In the genomic region with DNA sequence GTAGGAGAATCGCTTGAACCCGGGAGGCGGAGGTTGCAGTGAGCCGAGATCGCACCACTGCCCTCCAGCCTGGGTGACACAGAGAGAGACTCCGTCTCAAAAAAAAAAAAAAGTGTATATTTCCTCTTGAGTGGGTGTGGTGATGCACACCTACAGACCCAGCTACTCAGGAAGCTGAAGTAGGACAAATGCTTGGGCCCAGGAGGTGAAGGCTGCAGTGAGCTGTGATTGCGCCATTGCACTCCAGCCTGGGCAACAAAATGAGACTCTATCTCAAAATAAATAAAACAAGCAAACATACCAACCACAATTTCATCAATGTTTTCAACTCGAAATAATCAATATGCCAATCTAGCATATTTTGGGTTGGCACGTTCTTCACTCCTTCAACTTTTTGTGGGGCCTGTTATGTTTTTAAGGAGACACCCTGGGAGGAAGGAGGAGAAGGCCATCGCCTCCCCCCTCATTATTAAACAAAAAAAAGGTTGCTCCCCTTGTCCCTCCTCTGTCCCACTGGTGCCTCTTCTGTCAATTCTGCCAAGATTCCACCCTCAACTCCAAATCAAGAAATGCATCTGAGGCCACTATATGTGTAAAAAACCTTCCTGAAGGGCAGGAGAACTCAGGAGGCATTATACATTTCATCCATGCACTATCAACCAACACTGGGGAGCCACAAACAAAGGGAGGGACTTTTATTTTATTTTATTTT, we compare ENCODE assay signal across 1 cellular context.
TF ChIP-seq lines count a peak whose summit lies in the region.

No MANE protein-coding gene starts in this region.

TF ChIP-seq in HepG2, 621 proteins besides CTCF, POLR2A, EP300 and RAD21 (continued from another document and continues in another):
- TF ChIP-seq ZNF770 (CRISPR knock-in tag; IDR thresholded peaks at IDR 0.05) (no peak), ZNF34 (CRISPR knock-in tag; IDR thresholded peaks at IDR 0.05; ENCODE audit: borderline replicate concordance) (no peak), ZFAT (CRISPR knock-in tag; conservative IDR thresholded peaks at IDR 0.05) (no peak), MYNN (CRISPR knock-in tag; IDR thresholded peaks at IDR 0.05; ENCODE audit: low read depth) (no peak), ZEB1 (IDR thresholded peaks at IDR 0.05; ENCODE audit: insufficient replicate concordance, low read depth) (no peak), MED13 (CRISPR knock-in tag; IDR thresholded peaks at IDR 0.05) (0 out of 2 replicates have a peak, but pooled peaks have one; percentile 43), ZNF124 (CRISPR knock-in tag; IDR thresholded peaks at IDR 0.05) (no peak), SETDB1 (CRISPR knock-in tag; IDR thresholded peaks at IDR 0.05; ENCODE audit: borderline replicate concordance) (no peak), KAT8 (CRISPR knock-in tag; IDR thresholded peaks at IDR 0.05) (no peak), PHF5A (CRISPR knock-in tag; IDR thresholded peaks at IDR 0.05; ENCODE audit: low read depth, unreplicated experiment) (no peak), ZNF773 (CRISPR knock-in tag; IDR thresholded peaks at IDR 0.05; ENCODE audit: borderline replicate concordance) (no peak), TEAD2 (CRISPR knock-in tag; IDR thresholded peaks at IDR 0.05) (no peak), GFI1 (CRISPR knock-in tag; IDR thresholded peaks at IDR 0.05; ENCODE audit: borderline replicate concordance) (peak; percentile 46; the same call in 1 of the 2 replicates), SKI (IDR thresholded peaks at IDR 0.05; ENCODE audit: partially characterized antibody) (no peak), ZNF644 (CRISPR knock-in tag; IDR thresholded peaks at IDR 0.05; ENCODE audit: low read depth) (no peak), ZSCAN9 (CRISPR knock-in tag; IDR thresholded peaks at IDR 0.05; ENCODE audit: borderline replicate concordance) (no peak), SIX4 (CRISPR knock-in tag; IDR thresholded peaks at IDR 0.05) (no peak), TEAD3 (CRISPR knock-in tag; optimal IDR thresholded peaks at IDR 0.05; ENCODE audit: borderline replicate concordance) (peak; percentile 51), HDAC1 (CRISPR knock-in tag; IDR thresholded peaks at IDR 0.05) (0 out of 2 replicates have a peak, but pooled peaks have one; percentile 21), ZGPAT (CRISPR knock-in tag; IDR thresholded peaks at IDR 0.05) (no peak), ZSCAN21 (CRISPR knock-in tag; IDR thresholded peaks at IDR 0.05; ENCODE audit: borderline replicate concordance) (no peak), ONECUT2 (CRISPR knock-in tag; IDR thresholded peaks at IDR 0.05) (peak; percentile 77), TARDBP (CRISPR knock-in tag; IDR thresholded peaks at IDR 0.05) (no peak), STAT5B (CRISPR knock-in tag; IDR thresholded peaks at IDR 0.05) (no peak), IRX3 (CRISPR knock-in tag; IDR thresholded peaks at IDR 0.05; ENCODE audit: borderline replicate concordance, low read depth) (no peak), NR2F6 (IDR thresholded peaks at IDR 0.05) (no peak; the same call in 1 of the 2 replicates), NR2F6 (CRISPR knock-in tag; IDR thresholded peaks at IDR 0.05) (0 out of 2 replicates have a peak, but pooled peaks have one; percentile 8), CHD4 (IDR thresholded peaks at IDR 0.05; ENCODE audit: borderline replicate concordance, low read length) (peak; percentile 66; the same call in 1 of the 2 replicates), FOSL1 (CRISPR knock-in tag; IDR thresholded peaks at IDR 0.05; ENCODE audit: borderline replicate concordance) (no peak), ATRX (CRISPR knock-in tag; IDR thresholded peaks at IDR 0.05; ENCODE audit: borderline replicate concordance) (no peak), ZNF720 (CRISPR knock-in tag; IDR thresholded peaks at IDR 0.05) (no peak)
- TF ChIP-seq, protein P1, sequence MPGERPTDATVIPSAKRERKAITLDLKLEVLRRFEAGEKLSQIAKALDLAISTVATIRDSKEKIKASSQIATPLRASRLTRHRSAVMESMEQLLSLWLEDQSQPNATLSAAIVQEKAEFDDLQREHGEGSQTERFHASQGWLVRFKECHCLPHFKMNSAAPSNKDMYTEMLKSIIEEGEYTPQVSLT (CRISPR knock-in tag; IDR thresholded peaks at IDR 0.05; ENCODE audit: borderline replicate concordance, low read depth): no peak
- TF ChIP-seq, protein P2, sequence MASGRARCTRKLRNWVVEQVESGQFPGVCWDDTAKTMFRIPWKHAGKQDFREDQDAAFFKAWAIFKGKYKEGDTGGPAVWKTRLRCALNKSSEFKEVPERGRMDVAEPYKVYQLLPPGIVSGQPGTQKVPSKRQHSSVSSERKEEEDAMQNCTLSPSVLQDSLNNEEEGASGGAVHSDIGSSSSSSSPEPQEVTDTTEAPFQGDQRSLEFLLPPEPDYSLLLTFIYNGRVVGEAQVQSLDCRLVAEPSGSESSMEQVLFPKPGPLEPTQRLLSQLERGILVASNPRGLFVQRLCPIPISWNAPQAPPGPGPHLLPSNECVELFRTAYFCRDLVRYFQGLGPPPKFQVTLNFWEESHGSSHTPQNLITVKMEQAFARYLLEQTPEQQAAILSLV (CRISPR knock-in tag; IDR thresholded peaks at IDR 0.05; ENCODE audit: borderline replicate concordance): 0 out of 2 replicates have a peak, but pooled peaks have one; percentile 26
- TF ChIP-seq, protein P3, sequence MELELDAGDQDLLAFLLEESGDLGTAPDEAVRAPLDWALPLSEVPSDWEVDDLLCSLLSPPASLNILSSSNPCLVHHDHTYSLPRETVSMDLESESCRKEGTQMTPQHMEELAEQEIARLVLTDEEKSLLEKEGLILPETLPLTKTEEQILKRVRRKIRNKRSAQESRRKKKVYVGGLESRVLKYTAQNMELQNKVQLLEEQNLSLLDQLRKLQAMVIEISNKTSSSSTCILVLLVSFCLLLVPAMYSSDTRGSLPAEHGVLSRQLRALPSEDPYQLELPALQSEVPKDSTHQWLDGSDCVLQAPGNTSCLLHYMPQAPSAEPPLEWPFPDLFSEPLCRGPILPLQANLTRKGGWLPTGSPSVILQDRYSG (CRISPR knock-in tag; IDR thresholded peaks at IDR 0.05): no peak
- TF ChIP-seq, protein P4, sequence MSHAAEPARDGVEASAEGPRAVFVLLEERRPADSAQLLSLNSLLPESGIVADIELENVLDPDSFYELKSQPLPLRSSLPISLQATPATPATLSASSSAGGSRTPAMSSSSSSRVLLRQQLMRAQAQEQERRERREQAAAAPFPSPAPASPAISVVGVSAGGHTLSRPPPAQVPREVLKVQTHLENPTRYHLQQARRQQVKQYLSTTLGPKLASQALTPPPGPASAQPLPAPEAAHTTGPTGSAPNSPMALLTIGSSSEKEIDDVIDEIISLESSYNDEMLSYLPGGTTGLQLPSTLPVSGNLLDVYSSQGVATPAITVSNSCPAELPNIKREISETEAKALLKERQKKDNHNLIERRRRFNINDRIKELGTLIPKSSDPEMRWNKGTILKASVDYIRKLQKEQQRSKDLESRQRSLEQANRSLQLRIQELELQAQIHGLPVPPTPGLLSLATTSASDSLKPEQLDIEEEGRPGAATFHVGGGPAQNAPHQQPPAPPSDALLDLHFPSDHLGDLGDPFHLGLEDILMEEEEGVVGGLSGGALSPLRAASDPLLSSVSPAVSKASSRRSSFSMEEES (CRISPR knock-in tag; IDR thresholded peaks at IDR 0.05): no peak
- TF ChIP-seq, protein P5, sequence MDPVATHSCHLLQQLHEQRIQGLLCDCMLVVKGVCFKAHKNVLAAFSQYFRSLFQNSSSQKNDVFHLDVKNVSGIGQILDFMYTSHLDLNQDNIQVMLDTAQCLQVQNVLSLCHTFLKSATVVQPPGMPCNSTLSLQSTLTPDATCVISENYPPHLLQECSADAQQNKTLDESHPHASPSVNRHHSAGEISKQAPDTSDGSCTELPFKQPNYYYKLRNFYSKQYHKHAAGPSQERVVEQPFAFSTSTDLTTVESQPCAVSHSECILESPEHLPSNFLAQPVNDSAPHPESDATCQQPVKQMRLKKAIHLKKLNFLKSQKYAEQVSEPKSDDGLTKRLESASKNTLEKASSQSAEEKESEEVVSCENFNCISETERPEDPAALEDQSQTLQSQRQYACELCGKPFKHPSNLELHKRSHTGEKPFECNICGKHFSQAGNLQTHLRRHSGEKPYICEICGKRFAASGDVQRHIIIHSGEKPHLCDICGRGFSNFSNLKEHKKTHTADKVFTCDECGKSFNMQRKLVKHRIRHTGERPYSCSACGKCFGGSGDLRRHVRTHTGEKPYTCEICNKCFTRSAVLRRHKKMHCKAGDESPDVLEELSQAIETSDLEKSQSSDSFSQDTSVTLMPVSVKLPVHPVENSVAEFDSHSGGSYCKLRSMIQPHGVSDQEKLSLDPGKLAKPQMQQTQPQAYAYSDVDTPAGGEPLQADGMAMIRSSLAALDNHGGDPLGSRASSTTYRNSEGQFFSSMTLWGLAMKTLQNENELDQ (CRISPR knock-in tag; IDR thresholded peaks at IDR 0.05; ENCODE audit: borderline replicate concordance): no peak
- TF ChIP-seq, protein P6, sequence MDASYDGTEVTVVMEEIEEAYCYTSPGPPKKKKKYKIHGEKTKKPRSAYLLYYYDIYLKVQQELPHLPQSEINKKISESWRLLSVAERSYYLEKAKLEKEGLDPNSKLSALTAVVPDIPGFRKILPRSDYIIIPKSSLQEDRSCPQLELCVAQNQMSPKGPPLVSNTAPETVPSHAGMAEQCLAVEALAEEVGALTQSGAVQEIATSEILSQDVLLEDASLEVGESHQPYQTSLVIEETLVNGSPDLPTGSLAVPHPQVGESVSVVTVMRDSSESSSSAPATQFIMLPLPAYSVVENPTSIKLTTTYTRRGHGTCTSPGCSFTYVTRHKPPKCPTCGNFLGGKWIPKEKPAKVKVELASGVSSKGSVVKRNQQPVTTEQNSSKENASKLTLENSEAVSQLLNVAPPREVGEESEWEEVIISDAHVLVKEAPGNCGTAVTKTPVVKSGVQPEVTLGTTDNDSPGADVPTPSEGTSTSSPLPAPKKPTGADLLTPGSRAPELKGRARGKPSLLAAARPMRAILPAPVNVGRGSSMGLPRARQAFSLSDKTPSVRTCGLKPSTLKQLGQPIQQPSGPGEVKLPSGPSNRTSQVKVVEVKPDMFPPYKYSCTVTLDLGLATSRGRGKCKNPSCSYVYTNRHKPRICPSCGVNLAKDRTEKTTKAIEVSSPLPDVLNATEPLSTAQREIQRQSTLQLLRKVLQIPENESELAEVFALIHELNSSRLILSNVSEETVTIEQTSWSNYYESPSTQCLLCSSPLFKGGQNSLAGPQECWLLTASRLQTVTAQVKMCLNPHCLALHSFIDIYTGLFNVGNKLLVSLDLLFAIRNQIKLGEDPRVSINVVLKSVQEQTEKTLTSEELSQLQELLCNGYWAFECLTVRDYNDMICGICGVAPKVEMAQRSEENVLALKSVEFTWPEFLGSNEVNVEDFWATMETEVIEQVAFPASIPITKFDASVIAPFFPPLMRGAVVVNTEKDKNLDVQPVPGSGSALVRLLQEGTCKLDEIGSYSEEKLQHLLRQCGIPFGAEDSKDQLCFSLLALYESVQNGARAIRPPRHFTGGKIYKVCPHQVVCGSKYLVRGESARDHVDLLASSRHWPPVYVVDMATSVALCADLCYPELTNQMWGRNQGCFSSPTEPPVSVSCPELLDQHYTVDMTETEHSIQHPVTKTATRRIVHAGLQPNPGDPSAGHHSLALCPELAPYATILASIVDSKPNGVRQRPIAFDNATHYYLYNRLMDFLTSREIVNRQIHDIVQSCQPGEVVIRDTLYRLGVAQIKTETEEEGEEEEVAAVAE (CRISPR knock-in tag; IDR thresholded peaks at IDR 0.05; ENCODE audit: borderline replicate concordance): no peak
- TF ChIP-seq, protein P7, sequence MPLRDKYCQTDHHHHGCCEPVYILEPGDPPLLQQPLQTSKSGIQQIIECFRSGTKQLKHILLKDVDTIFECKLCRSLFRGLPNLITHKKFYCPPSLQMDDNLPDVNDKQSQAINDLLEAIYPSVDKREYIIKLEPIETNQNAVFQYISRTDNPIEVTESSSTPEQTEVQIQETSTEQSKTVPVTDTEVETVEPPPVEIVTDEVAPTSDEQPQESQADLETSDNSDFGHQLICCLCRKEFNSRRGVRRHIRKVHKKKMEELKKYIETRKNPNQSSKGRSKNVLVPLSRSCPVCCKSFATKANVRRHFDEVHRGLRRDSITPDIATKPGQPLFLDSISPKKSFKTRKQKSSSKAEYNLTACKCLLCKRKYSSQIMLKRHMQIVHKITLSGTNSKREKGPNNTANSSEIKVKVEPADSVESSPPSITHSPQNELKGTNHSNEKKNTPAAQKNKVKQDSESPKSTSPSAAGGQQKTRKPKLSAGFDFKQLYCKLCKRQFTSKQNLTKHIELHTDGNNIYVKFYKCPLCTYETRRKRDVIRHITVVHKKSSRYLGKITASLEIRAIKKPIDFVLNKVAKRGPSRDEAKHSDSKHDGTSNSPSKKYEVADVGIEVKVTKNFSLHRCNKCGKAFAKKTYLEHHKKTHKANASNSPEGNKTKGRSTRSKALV (CRISPR knock-in tag; IDR thresholded peaks at IDR 0.05): no peak
- TF ChIP-seq, protein P8, sequence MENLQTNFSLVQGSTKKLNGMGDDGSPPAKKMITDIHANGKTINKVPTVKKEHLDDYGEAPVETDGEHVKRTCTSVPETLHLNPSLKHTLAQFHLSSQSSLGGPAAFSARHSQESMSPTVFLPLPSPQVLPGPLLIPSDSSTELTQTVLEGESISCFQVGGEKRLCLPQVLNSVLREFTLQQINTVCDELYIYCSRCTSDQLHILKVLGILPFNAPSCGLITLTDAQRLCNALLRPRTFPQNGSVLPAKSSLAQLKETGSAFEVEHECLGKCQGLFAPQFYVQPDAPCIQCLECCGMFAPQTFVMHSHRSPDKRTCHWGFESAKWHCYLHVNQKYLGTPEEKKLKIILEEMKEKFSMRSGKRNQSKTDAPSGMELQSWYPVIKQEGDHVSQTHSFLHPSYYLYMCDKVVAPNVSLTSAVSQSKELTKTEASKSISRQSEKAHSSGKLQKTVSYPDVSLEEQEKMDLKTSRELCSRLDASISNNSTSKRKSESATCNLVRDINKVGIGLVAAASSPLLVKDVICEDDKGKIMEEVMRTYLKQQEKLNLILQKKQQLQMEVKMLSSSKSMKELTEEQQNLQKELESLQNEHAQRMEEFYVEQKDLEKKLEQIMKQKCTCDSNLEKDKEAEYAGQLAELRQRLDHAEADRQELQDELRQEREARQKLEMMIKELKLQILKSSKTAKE (CRISPR knock-in tag; IDR thresholded peaks at IDR 0.05; ENCODE audit: borderline replicate concordance): no peak
